1 cellular context compared by ENCODE assay signal in genomic region chr1:185834371-185834900, GRCh38.
TF ChIP-seq lines count a peak whose summit lies in the region.

No MANE protein-coding gene starts in this region.

TF ChIP-seq in HepG2, 621 proteins besides CTCF, POLR2A, EP300 and RAD21 (continued from another document):
- TF ChIP-seq ATF2 (CRISPR knock-in tag; IDR thresholded peaks at IDR 0.05) (no peak), TEAD2 (CRISPR knock-in tag; IDR thresholded peaks at IDR 0.05) (no peak), ZNF143 (CRISPR knock-in tag; IDR thresholded peaks at IDR 0.05) (no peak), ZBTB40 (IDR thresholded peaks at IDR 0.05) (no peak), ZBTB40 (CRISPR knock-in tag; IDR thresholded peaks at IDR 0.05) (no peak), MED8 (CRISPR knock-in tag; IDR thresholded peaks at IDR 0.05; ENCODE audit: insufficient replicate concordance) (no peak), ZBTB8A (CRISPR knock-in tag; IDR thresholded peaks at IDR 0.05; ENCODE audit: borderline replicate concordance, low read depth) (no peak), SRSF4 (IDR thresholded peaks at IDR 0.05; ENCODE audit: low read depth, low read length, poor library complexity, severe bottlenecking) (no peak), ZNF142 (CRISPR knock-in tag; IDR thresholded peaks at IDR 0.05) (no peak)
